In genomic region chr16:15641753-15642556, GRCh38 we compare ENCODE assay signal across 8 cellular contexts. TPM values are rescaled to one million over a fixed set of nuclear protein-coding genes. Genes with fewer than 3 reads are reported as not detected.
DNase-seq lines count a peak whose midpoint lies in the region; ATAC-seq and TF ChIP-seq lines count a peak whose summit lies in the region.

No MANE protein-coding gene starts in this region.

- peak overlapping the region; percentile 71 for H3K4me2 ChIP-seq in fibroblast of lung (ENCODE audit: extremely low read depth, insufficient read depth, low read length)

- peak overlapping the region; percentile 47 for H2AFZ ChIP-seq in fibroblast of lung (ENCODE audit: low read length)

- H3K4me1 ChIP-seq in RWPE2 (ENCODE audit: insufficient read depth, poor library complexity, severe bottlenecking) (peaks cover 15% of the 10 kb centered on the region), fibroblast of lung (ENCODE audit: control insufficient read depth, extremely low read depth, insufficient read depth, low read length) (no peaks in the 10 kb centered on the region), rectal smooth muscle tissue (ENCODE audit: control insufficient read depth, insufficient read depth, low read length) (peaks cover 6% of the 10 kb centered on the region)

- no peak for DNase-seq in RWPE2 (ENCODE audit: low spot score)
- no peak for DNase-seq in fibroblast of lung (ENCODE audit: low read depth in 2 of 2)
- no peak for DNase-seq in GDM1 (lab: John Stamatoyannopoulos, UW)
- no peak for DNase-seq in NCI-H187 (lab: John Stamatoyannopoulos, UW)
- DNase-seq in HuH-7.5 (ENCODE audit: low spot score), result no peak

- H3K9me3 ChIP-seq in RWPE2 (ENCODE audit: severe bottlenecking) (no peaks in the 10 kb centered on the region), fibroblast of lung (ENCODE audit: control insufficient read depth, insufficient read depth, low read depth, low read length) (no peaks in the 10 kb centered on the region)

- peaks cover 22% of the 10 kb centered on the region for H3K79me2 ChIP-seq in fibroblast of lung (ENCODE audit: control insufficient read depth, insufficient read depth, low read length)

- H3K27ac ChIP-seq in RWPE2 (ENCODE audit: poor library complexity, severe bottlenecking) (peak overlapping the region; percentile 99), fibroblast of lung (ENCODE audit: insufficient read depth, low read length) (peak overlapping the region; percentile 70), rectal smooth muscle tissue (ENCODE audit: low read depth, low read length) (peak overlapping the region; percentile 84)

- no peaks in the 10 kb centered on the region for H3K27me3 ChIP-seq in RWPE2 (ENCODE audit: insufficient read depth, poor library complexity, severe bottlenecking)
- H3K27me3 ChIP-seq in fibroblast of lung (ENCODE audit: control insufficient read depth, insufficient read depth, low read length), result no peaks in the 10 kb centered on the region
- H3K27me3 ChIP-seq in rectal smooth muscle tissue (ENCODE audit: control insufficient read depth, insufficient read depth, low read length), result no peaks in the 10 kb centered on the region

- H3K36me3 ChIP-seq in RWPE2 (ENCODE audit: low read depth), result peaks cover 30% of the 10 kb centered on the region
- H3K36me3 ChIP-seq in fibroblast of lung (ENCODE audit: control insufficient read depth, insufficient read depth, low read length), result peaks cover 2% of the 10 kb centered on the region
- peaks cover 5% of the 10 kb centered on the region for H3K36me3 ChIP-seq in rectal smooth muscle tissue (ENCODE audit: control insufficient read depth, insufficient read depth, low read length)

- no peak for ATAC-seq in RWPE2 (ENCODE audit: low read depth)
- no peak for ATAC-seq in HG03025 (IDR thresholded peaks at IDR 0.05; ENCODE audit: low FRiP score, unreplicated experiment)

- H3K9ac ChIP-seq in fibroblast of lung (ENCODE audit: insufficient read depth, low read length), result peak overlapping the region; percentile 13
- peak overlapping the region; percentile 19 for H3K9ac ChIP-seq in rectal smooth muscle tissue (ENCODE audit: low read length)

- H3K4me3 ChIP-seq in GM08714 (ENCODE audit: low read length) (peak overlapping the region; percentile 75), RWPE2 (ENCODE audit: severe bottlenecking) (peak overlapping the region; percentile 73), fibroblast of lung (replicated peaks in 1 of 4; ENCODE audit: control extremely low read depth in 1 of 4, insufficient read depth in 1 of 4, low read depth in 3 of 4, low read length in 4 of 4) (peak overlapping the region; percentile 75 to 98 (median 82)), rectal smooth muscle tissue (ENCODE audit: low read length) (peak overlapping the region; percentile 91)

- TF ChIP-seq CTCF in RWPE2 (IDR thresholded peaks at IDR 0.05; ENCODE audit: poor library complexity, severe bottlenecking) (no peak), fibroblast of lung (conservative IDR thresholded peaks at IDR 0.05 in 1 of 2, IDR thresholded peaks at IDR 0.05 in 1 of 2; ENCODE audit: low read depth in 1 of 2, low read length in 2 of 2) (no peak)

- H4K20me1 ChIP-seq in fibroblast of lung (ENCODE audit: control insufficient read depth, extremely low read depth, insufficient read depth, low read length), result no peaks in the 10 kb centered on the region

RNA-seq across cellular contexts. Expression of gene MARF1, which starts 1.0 kb away (rescaled TPM):
- 13.6 and 18.8 TPM in 2 replicates for total RNA-seq in fibroblast of lung
- polyA plus RNA-seq in fibroblast of lung, result 14.0 and 14.6 TPM in 2 replicates
- 11.5 and 15.5 TPM in 2 replicates for polyA plus RNA-seq in fibroblast of lung (2012)
- 42.1 and 105 TPM in 2 replicates for polyA minus RNA-seq in fibroblast of lung (ENCODE audit: low replicate concordance)

RNA-seq across cellular contexts. Expression of gene NDE1, which starts 8.1 kb away (rescaled TPM):
- total RNA-seq in fibroblast of lung, result 18.0 and 23.8 TPM in 2 replicates
- 24.0 and 33.4 TPM in 2 replicates for polyA plus RNA-seq in fibroblast of lung
- 22.6 and 25.3 TPM in 2 replicates for polyA plus RNA-seq in fibroblast of lung (2012)
- polyA minus RNA-seq in fibroblast of lung (ENCODE audit: low replicate concordance), result 21.4 and 37.4 TPM in 2 replicates
